In the genomic region with DNA sequence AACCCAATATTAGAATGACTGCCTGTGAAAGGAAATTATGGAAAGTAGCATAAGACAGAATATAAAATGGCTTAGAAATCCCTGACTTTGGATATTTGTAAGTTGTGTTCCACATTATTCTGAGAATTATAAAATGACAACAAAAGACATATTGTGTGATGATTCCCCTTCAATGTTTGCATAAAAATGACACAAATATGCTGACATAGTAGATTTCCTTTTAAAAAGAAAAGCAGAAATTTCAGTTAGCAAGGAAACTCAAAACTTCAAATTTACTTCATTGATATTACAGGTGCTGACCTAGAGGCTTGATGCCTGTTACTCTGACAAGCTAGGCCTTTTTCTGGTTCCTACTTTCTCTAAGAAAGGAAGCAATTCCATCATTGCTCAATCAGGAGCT, we compare ENCODE assay signal across 20 cellular contexts.
DNase-seq lines count a peak whose midpoint lies in the region; ATAC-seq, FAIRE-seq and TF ChIP-seq lines count a peak whose summit lies in the region.
"Had no signal": no experiment of that assay in that cellular context is flagged by ENCODE, and none has a peak within 500 bp of the region (broad histone marks: within the 10 kb centered on the region; RNA-seq: fewer than 3 reads in every experiment).

No MANE protein-coding gene starts in this region.

- H3K4me1 ChIP-seq in A549: no peaks in the 10 kb centered on the region
- no peaks in the 10 kb centered on the region for H3K4me1 ChIP-seq in IMR-90 (ENCODE audit: control insufficient read depth, insufficient read depth, low read length)
- H3K4me1 ChIP-seq in H1 (replicated peaks in 1 of 4; ENCODE audit: control insufficient read depth in 3 of 4, insufficient read depth in 4 of 4, low read length in 3 of 4): no peaks in the 10 kb centered on the region
- H3K4me1 ChIP-seq: BLaER1 treated with 17β-estradiol and CSF1 and Interleukin-3, amounts not matched to agents 10 nM and 100 nM; Caco-2 had no signal

- no peak for TF ChIP-seq POLR2A in A549 (IDR thresholded peaks at IDR 0.05; ENCODE audit: low read length)
- no peak for TF ChIP-seq POLR2A in IMR-90 (IDR thresholded peaks at IDR 0.05; ENCODE audit: low read depth, low read length)
- TF ChIP-seq POLR2A in H1 (IDR thresholded peaks at IDR 0.05; ENCODE audit: control extremely low read depth in 1 of 2, low read depth in 2 of 2, low read length in 2 of 2): no peak

- no peaks in the 10 kb centered on the region for H3K79me2 ChIP-seq in H1 (ENCODE audit: control insufficient read depth in 1 of 2, insufficient read depth in 2 of 2, low read length in 2 of 2)

- H2AK5ac ChIP-seq in IMR-90 (ENCODE audit: low read depth, low read length) (no peak overlapping the region), H1 (ENCODE audit: low read depth, low read length) (no peak overlapping the region)

- H3K79me1 ChIP-seq in IMR-90 (ENCODE audit: low read depth in 1 of 2, low read length in 2 of 2) (no peaks in the 10 kb centered on the region), H1 (ENCODE audit: low read depth, low read length) (no peaks in the 10 kb centered on the region)

- DNase-seq in A549 (ENCODE audit: low read depth in 1 of 2, low spot score in 1 of 2): no peak
- DNase-seq in IMR-90: no peak
- no peak for DNase-seq in H1 (ENCODE audit: low read depth in 1 of 2, low spot score in 2 of 2)
- no peak for DNase-seq in NCI-H187 treated with DMSO at 0.1 percent for 48 hours (lab: John Stamatoyannopoulos, UW)
- DNase-seq in RWPE1 (ENCODE audit: low spot score): no peak
- DNase-seq: 8988T; AML-193; Caco-2; Calu3; CD4-positive, alpha-beta T cell; CD8-positive, alpha-beta T cell; DMS79 treated with DMSO at 0.1 percent for 48 hours; GF-D8 had no signal

- H3K23ac ChIP-seq in IMR-90 (ENCODE audit: low read depth, low read length) (no peak overlapping the region), H1 (ENCODE audit: insufficient read length) (no peak overlapping the region)

- H3K23me2 ChIP-seq in H1 (ENCODE audit: low read depth, low read length): no peaks in the 10 kb centered on the region

- H2BK15ac ChIP-seq in IMR-90 (ENCODE audit: low read depth, low read length) (no peak overlapping the region), H1 (ENCODE audit: low read length) (no peak overlapping the region)

- no peaks in the 10 kb centered on the region for H3K9me1 ChIP-seq in IMR-90 (ENCODE audit: insufficient read depth, low read length)

- no peaks in the 10 kb centered on the region for H4K20me1 ChIP-seq in IMR-90 (ENCODE audit: insufficient read depth, low read length)
- no peaks in the 10 kb centered on the region for H4K20me1 ChIP-seq in H1 (replicated peaks in 1 of 2; ENCODE audit: control insufficient read depth in 1 of 2, insufficient read depth in 2 of 2, low read length in 2 of 2)
- H4K20me1 ChIP-seq: BLaER1 treated with 17β-estradiol and CSF1 and Interleukin-3, amounts not matched to agents 10 nM and 100 nM had no signal

- H4K8ac ChIP-seq in IMR-90 (ENCODE audit: low read depth in 2 of 2, low read length in 2 of 2) (no peak overlapping the region), H1 (ENCODE audit: extremely low read depth, insufficient read depth, low read length) (no peak overlapping the region)

- dilution Hi-C loops in IMR-90 (cut with HindIII; ENCODE audit: low sequenced_read_pairs, unreplicated experiment): no loop called here

- no peak overlapping the region for H2AK9ac ChIP-seq in IMR-90 (replicated peaks; ENCODE audit: low read depth, low read length, poor library complexity)

- in situ Hi-C loops in IMR-90 (cut with MboI; ENCODE audit: low sequenced_read_pairs): no loop called here

- no peak overlapping the region for H4K5ac ChIP-seq in IMR-90 (ENCODE audit: low read depth, low read length)
- no peak overlapping the region for H4K5ac ChIP-seq in H1 (ENCODE audit: insufficient read length, low read depth, low read length)

- H3K56ac ChIP-seq in IMR-90 (ENCODE audit: extremely low read depth, insufficient read depth, low read length) (no peak overlapping the region), H1 (replicated peaks; ENCODE audit: insufficient read length, low read depth, low read length) (no peak overlapping the region)

- H3K27me3 ChIP-seq in IMR-90 (ENCODE audit: control insufficient read depth, insufficient read depth, low read length) (no peaks in the 10 kb centered on the region), H1 (replicated peaks in 1 of 4; ENCODE audit: control insufficient read depth in 3 of 4, extremely low read depth in 1 of 4, insufficient read depth in 3 of 4, low read length in 3 of 4) (no peaks in the 10 kb centered on the region)
- H3K27me3 ChIP-seq: BLaER1 treated with 17β-estradiol and CSF1 and Interleukin-3, amounts not matched to agents 10 nM and 100 nM had no signal

- H3K36me3 ChIP-seq in IMR-90 (ENCODE audit: control insufficient read depth, insufficient read depth, low read length) (no peaks in the 10 kb centered on the region), H1 (ENCODE audit: control insufficient read depth in 2 of 4, insufficient read depth in 4 of 4, low read length in 3 of 4) (no peaks in the 10 kb centered on the region)
- H3K36me3 ChIP-seq: BLaER1 treated with 17β-estradiol and CSF1 and Interleukin-3, amounts not matched to agents 10 nM and 100 nM had no signal

- intact Hi-C loops in IMR-90 (cut with micrococcal nuclease): no loop called here

- ATAC-seq in A549: no peak
- no peak for ATAC-seq in IMR-90 (ENCODE audit: low read depth)
- ATAC-seq: CD8-positive, alpha-beta T cell had no signal

- no peak for FAIRE-seq in A549 (lab: Jason Lieb, UNC)
- FAIRE-seq in H1 (lab: Jason Lieb, UNC): no peak
- FAIRE-seq: A204.1, D721Med, G401.6, GM12891, GM19239 had no signal

- no peak overlapping the region for H3K4me3 ChIP-seq in A549
- no peak overlapping the region for H3K4me3 ChIP-seq in IMR-90 (ENCODE audit: insufficient read depth, low read depth, low read length)
- no peak overlapping the region for H3K4me3 ChIP-seq in H1 (ENCODE audit: extremely low read depth in 1 of 4, insufficient read depth in 2 of 4, low read depth in 3 of 4, low read length in 4 of 4)
- H3K4me3 ChIP-seq: BLaER1 treated with 17β-estradiol and CSF1 and Interleukin-3, amounts not matched to agents 10 nM and 100 nM had no signal

- no peak overlapping the region for H3K27ac ChIP-seq in A549
- no peak overlapping the region for H3K27ac ChIP-seq in IMR-90 (ENCODE audit: insufficient read depth, low read length)
- no peak overlapping the region for H3K27ac ChIP-seq in H1 (ENCODE audit: low read depth, low read length)
- no peak overlapping the region for H3K27ac ChIP-seq in RWPE1
- H3K27ac ChIP-seq: BLaER1 treated with 17β-estradiol and CSF1 and Interleukin-3, amounts not matched to agents 10 nM and 100 nM; C4-2B had no signal

- H2BK120ac ChIP-seq in IMR-90 (ENCODE audit: low read depth, low read length) (no peak overlapping the region), H1 (replicated peaks; ENCODE audit: low read depth, low read length) (no peak overlapping the region)

- TF ChIP-seq RAD21 in A549 (conservative IDR thresholded peaks at IDR 0.05 in 1 of 2, IDR thresholded peaks at IDR 0.05 in 1 of 2): no peak
- TF ChIP-seq RAD21 in IMR-90 (IDR thresholded peaks at IDR 0.05; ENCODE audit: low read length): no peak
- TF ChIP-seq RAD21 in H1 (IDR thresholded peaks at IDR 0.05 in 1 of 2, conservative IDR thresholded peaks at IDR 0.05 in 1 of 2; ENCODE audit: low read depth in 2 of 2, low read length in 2 of 2): no peak

- CTCF ChIA-PET in A549 (lab: Yijun Ruan, JAX) (no interaction called here), IMR-90 (lab: Yijun Ruan, JAX) (no interaction called here), H1 (lab: Charles Lee; ENCODE audit: partially characterized antibody) (interaction anchor here (1.3 kb wide), 1 partner anchor 18 kb away, joined by 3 read pairs; no protein-coding TSS in a partner anchor), RWPE1 (lab: Yijun Ruan, JAX) (interaction anchor here (0.7 kb wide), 1 partner anchor 389 kb away, joined by 3 read pairs; no protein-coding TSS in a partner anchor)

- H3K18ac ChIP-seq in IMR-90 (ENCODE audit: low read depth, low read length) (no peak overlapping the region), H1 (ENCODE audit: extremely low read depth, low read length) (no peak overlapping the region)

- H2AFZ ChIP-seq in IMR-90 (replicated peaks; ENCODE audit: low read length, poor library complexity) (no peak overlapping the region), H1 (ENCODE audit: low read length) (no peak overlapping the region)

- POLR2A ChIA-PET in A549 (lab: Yijun Ruan, JAX): no interaction called here
- POLR2A ChIA-PET in IMR-90 (lab: Charles Lee; ENCODE audit: unreplicated experiment): no interaction called here
- POLR2A ChIA-PET in H1 (lab: Charles Lee; ENCODE audit: partially characterized antibody): no interaction called here
- POLR2A ChIA-PET in RWPE1 (lab: Yijun Ruan, JAX; ENCODE audit: low non-redundant PET): no interaction called here

- TF ChIP-seq CTCF in A549 (IDR thresholded peaks at IDR 0.05): no peak
- TF ChIP-seq CTCF in IMR-90 (conservative IDR thresholded peaks at IDR 0.05; ENCODE audit: low read depth, low read length): no peak
- TF ChIP-seq CTCF in H1 (IDR thresholded peaks at IDR 0.05; ENCODE audit: control extremely low read depth in 1 of 3, insufficient read depth in 1 of 3, low read depth in 1 of 3, low read length in 3 of 3): no peak
- no peak for TF ChIP-seq CTCF in RWPE1 (conservative IDR thresholded peaks at IDR 0.05; ENCODE audit: low read depth)

- no TSS peak for BruUV-seq in IMR-90 (replicated peaks; lab: Mats Ljungman, UMichigan)

- no peaks in the 10 kb centered on the region for H3K9me3 ChIP-seq in A549
- peaks cover 8% of the 10 kb centered on the region; the same call in 1 of the 2 replicates for H3K9me3 ChIP-seq in IMR-90 (ENCODE audit: control insufficient read depth, insufficient read depth, low read length)
- H3K9me3 ChIP-seq in H1 (ENCODE audit: insufficient read depth in 2 of 2, low read depth in 1 of 2, low read length in 1 of 2): no peaks in the 10 kb centered on the region
- H3K9me3 ChIP-seq: BLaER1 treated with 17β-estradiol and CSF1 and Interleukin-3, amounts not matched to agents 10 nM and 100 nM; Caco-2 had no signal

- no peak overlapping the region for H3K4me2 ChIP-seq in A549
- no peak overlapping the region for H3K4me2 ChIP-seq in IMR-90 (ENCODE audit: low read depth, low read length)
- H3K4me2 ChIP-seq in H1 (ENCODE audit: insufficient read depth in 1 of 2, low read depth in 2 of 2, low read length in 2 of 2): no peak overlapping the region
- H3K4me2 ChIP-seq: BLaER1 treated with 17β-estradiol and CSF1 and Interleukin-3, amounts not matched to agents 10 nM and 100 nM had no signal

- H3K4ac ChIP-seq in IMR-90 (ENCODE audit: low read depth, low read length): no peak overlapping the region
- no peak overlapping the region for H3K4ac ChIP-seq in H1 (replicated peaks; ENCODE audit: insufficient read length, low read depth, low read length)

- H3K9ac ChIP-seq in IMR-90 (ENCODE audit: low read depth, low read length) (no peak overlapping the region), H1 (replicated peaks in 1 of 4; ENCODE audit: extremely low read depth in 1 of 4, low read depth in 3 of 4, low read length in 3 of 4) (no peak overlapping the region)
- H3K9ac ChIP-seq: BLaER1 treated with 17β-estradiol and CSF1 and Interleukin-3, amounts not matched to agents 10 nM and 100 nM had no signal

- no peak overlapping the region for H2BK5ac ChIP-seq in IMR-90 (ENCODE audit: low read depth, low read length, poor library complexity, severe bottlenecking)
- no peak overlapping the region for H2BK5ac ChIP-seq in H1 (ENCODE audit: low read depth, low read length)

- no peak for TF ChIP-seq EP300 in A549 (IDR thresholded peaks at IDR 0.05)
- TF ChIP-seq EP300 in H1 (IDR thresholded peaks at IDR 0.05; ENCODE audit: borderline replicate concordance in 1 of 2, low read depth in 2 of 2, low read length in 2 of 2): no peak

- no peak overlapping the region for H3K14ac ChIP-seq in IMR-90 (replicated peaks; ENCODE audit: low read depth, low read length)
- no peak overlapping the region for H3K14ac ChIP-seq in H1 (ENCODE audit: insufficient read length)

- H4K91ac ChIP-seq in IMR-90 (ENCODE audit: insufficient read depth, low read depth, low read length) (no peak overlapping the region), H1 (replicated peaks; ENCODE audit: insufficient read length, low read length) (no peak overlapping the region)

- no peak overlapping the region for H2BK20ac ChIP-seq in IMR-90 (ENCODE audit: low read depth, low read length)
- H2BK20ac ChIP-seq in H1 (ENCODE audit: low read length): no peak overlapping the region

- no peak overlapping the region for H2BK12ac ChIP-seq in H1 (ENCODE audit: low read depth, low read length)

Comparison
In these comparisons a context has a peak if more than half of its experiments do, and no peak if none do; other contexts are left out.
1. CTCF ChIA-PET loops: an anchor here in H1 (1.3 kb wide) and RWPE1 (0.7 kb wide); none called in A549 and IMR-90.